18 cellular contexts compared by ENCODE assay signal in the genomic region with DNA sequence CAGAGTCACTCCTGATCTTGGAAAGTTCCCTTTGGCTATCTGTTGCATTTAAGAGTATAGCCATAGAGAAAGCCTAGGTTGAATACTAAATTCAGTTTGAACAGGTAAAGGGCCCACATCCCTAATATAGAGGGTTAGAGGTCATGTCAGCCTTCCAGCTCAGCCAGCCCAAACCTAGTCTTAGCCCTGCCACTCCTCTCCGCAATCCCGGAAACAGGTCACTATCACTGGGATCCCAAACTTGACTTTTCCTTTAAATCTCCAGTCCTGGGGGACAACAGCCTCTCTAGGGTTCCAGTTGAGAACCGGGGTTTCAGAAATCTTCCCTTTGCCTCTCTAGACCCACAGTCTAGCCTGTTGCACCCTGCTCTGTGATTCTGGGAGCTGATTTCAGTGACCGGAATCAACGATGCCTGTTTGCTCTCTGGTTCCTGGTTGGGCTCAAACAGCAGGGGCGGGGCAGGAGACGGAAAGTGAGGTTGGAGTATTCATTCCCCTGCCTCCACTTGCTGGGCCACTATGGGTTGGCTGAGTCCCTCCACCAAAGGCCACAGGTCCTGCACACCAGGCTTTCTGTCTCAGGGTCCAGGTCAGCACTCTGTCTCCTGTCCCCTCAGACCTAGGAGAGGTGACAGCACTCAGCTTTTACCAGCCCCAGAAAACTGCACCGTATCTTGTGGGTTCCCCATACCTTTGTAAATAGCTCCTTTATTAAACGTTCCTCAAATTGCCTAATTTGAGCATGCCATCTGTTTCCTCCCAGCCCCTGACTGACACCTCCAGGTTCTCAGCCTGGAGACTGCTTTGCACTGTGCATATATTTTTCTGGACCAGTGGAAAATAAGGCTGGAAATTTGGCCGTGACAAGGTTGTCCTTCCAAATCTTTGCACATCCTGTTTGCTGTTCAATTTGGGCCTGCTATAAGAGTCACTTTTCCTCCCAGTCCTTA. TPM values are rescaled to one million over a fixed set of nuclear protein-coding genes. Genes with fewer than 3 reads are reported as not detected.
DNase-seq lines count a peak whose midpoint lies in the region; ATAC-seq and TF ChIP-seq lines count a peak whose summit lies in the region.
"Had no signal": no experiment of that assay in that cellular context is flagged by ENCODE, and none has a peak within 500 bp of the region (broad histone marks: within the 10 kb centered on the region; RNA-seq: fewer than 3 reads in every experiment).

No MANE protein-coding gene starts in this region.

- H3K79me2 ChIP-seq in neural progenitor cell (ENCODE audit: low read depth) = no peaks in the 10 kb centered on the region

- no peaks in the 10 kb centered on the region for H3K36me3 ChIP-seq in BLaER1 treated with 17β-estradiol and CSF1 and Interleukin-3, amounts not matched to agents 10 nM and 100 nM
- H3K36me3 ChIP-seq in neural progenitor cell = no peaks in the 10 kb centered on the region
- H3K36me3 ChIP-seq: heart left ventricle, Peyer's patch had no signal

- no peaks in the 10 kb centered on the region for H3K27me3 ChIP-seq in BLaER1 treated with 17β-estradiol and CSF1 and Interleukin-3, amounts not matched to agents 10 nM and 100 nM
- H3K27me3 ChIP-seq in dorsolateral prefrontal cortex = no peaks in the 10 kb centered on the region
- no peaks in the 10 kb centered on the region for H3K27me3 ChIP-seq in neural progenitor cell
- H3K27me3 ChIP-seq: heart left ventricle, Peyer's patch had no signal

- intact Hi-C loops in dorsolateral prefrontal cortex (cut with DNase I) = loop anchor here (5.0 kb wide), 3 partner anchors 77 to 237 kb away; no protein-coding TSS in a partner anchor

- H3K36me3 Mint-ChIP-seq in neural progenitor cell = no peaks in the 10 kb centered on the region
- H3K36me3 Mint-ChIP-seq in activated naive CD4-positive, alpha-beta T cell treated with anti-CD3 and anti-CD28 coated beads, Interleukin-2, amount 10 ng/mL, durations not matched to agents 7 days and 5 days = no peaks in the 10 kb centered on the region
- H3K36me3 Mint-ChIP-seq: activated naive CD8-positive, alpha-beta T cell treated with anti-CD3 and anti-CD28 coated beads, Interleukin-2, amount 10 ng/mL, durations not matched to agents 7 days and 5 days had no signal

- peaks cover 0 to 8% (median 6%) of the 10 kb centered on the region in 11 experiments; a peak in 7 of 22 replicates for H3K9me3 ChIP-seq in BLaER1 treated with 17β-estradiol and CSF1 and Interleukin-3, amounts not matched to agents 10 nM and 100 nM (replicated peaks in 1 of 11)
- H3K9me3 ChIP-seq in neural progenitor cell (ENCODE audit: low read depth) = no peaks in the 10 kb centered on the region
- H3K9me3 ChIP-seq: Peyer's patch had no signal

- H3K27me3 Mint-ChIP-seq in neural progenitor cell (ENCODE audit: insufficient read depth, low read depth) = peaks cover 4% of the 10 kb centered on the region
- peaks cover 5% of the 10 kb centered on the region for H3K27me3 Mint-ChIP-seq in activated naive CD4-positive, alpha-beta T cell treated with anti-CD3 and anti-CD28 coated beads, Interleukin-2, amount 10 ng/mL, durations not matched to agents 7 days and 5 days

- CTCF ChIA-PET in activated naive CD4-positive, alpha-beta T cell treated with anti-CD3 and anti-CD28 coated beads, Interleukin-2, amount 10 ng/mL, durations not matched to agents 7 days and 5 days (lab: Charles Lee) = no interaction called here

- no peaks in the 10 kb centered on the region for H4K20me1 ChIP-seq in BLaER1 treated with 17β-estradiol and CSF1 and Interleukin-3, amounts not matched to agents 10 nM and 100 nM
- H4K20me1 ChIP-seq in neural progenitor cell (ENCODE audit: low read depth) = no peaks in the 10 kb centered on the region

- peak overlapping the region in 8 of 11 experiments; percentile 6 to 56 (median 44); a peak in 11 of 22 replicates for H3K4me2 ChIP-seq in BLaER1 treated with 17β-estradiol and CSF1 and Interleukin-3, amounts not matched to agents 10 nM and 100 nM
- H3K4me2 ChIP-seq in neural progenitor cell = no peak overlapping the region

- H3K27ac Mint-ChIP-seq in neural progenitor cell = no peak overlapping the region
- H3K27ac Mint-ChIP-seq in activated naive CD4-positive, alpha-beta T cell treated with anti-CD3 and anti-CD28 coated beads, Interleukin-2, amount 10 ng/mL, durations not matched to agents 7 days and 5 days = no peak overlapping the region
- H3K27ac Mint-ChIP-seq: activated CD4-positive, alpha-beta memory T cell treated with anti-CD3 and anti-CD28 coated beads, Interleukin-2, amount 10 ng/mL, durations not matched to agents 7 days and 5 days; activated naive CD8-positive, alpha-beta T cell treated with anti-CD3 and anti-CD28 coated beads, Interleukin-2, amount 10 ng/mL, durations not matched to agents 7 days and 5 days; activated T-cell treated with anti-CD3 and anti-CD28 coated beads, Interleukin-2, amount 50 U/mL, for 72 hours had no signal

- H3K4me3 ChIP-seq in BLaER1 treated with 17β-estradiol and CSF1 and Interleukin-3, amounts not matched to agents 10 nM and 100 nM = no peak overlapping the region
- H3K4me3 ChIP-seq in dorsolateral prefrontal cortex = no peak overlapping the region
- no peak overlapping the region for H3K4me3 ChIP-seq in neural progenitor cell
- H3K4me3 ChIP-seq: heart left ventricle, Peyer's patch had no signal

- peak; percentile 44 to 63 for DNase-seq in NOMO-1 (lab: John Stamatoyannopoulos, UW; ENCODE audit: unreplicated experiment in 2 of 2)
- DNase-seq in dorsolateral prefrontal cortex = no peak
- no peak for DNase-seq in neural progenitor cell (ENCODE audit: low spot score)
- no peak for DNase-seq in activated naive CD4-positive, alpha-beta T cell treated with anti-CD3 and anti-CD28 coated beads, Interleukin-2, amount 10 ng/mL, durations not matched to agents 7 days and 5 days
- DNase-seq in SK-N-DZ (ENCODE audit: low spot score) = no peak
- DNase-seq in stimulated activated naive CD8-positive, alpha-beta T cell treated with anti-CD3 and anti-CD28 coated beads, Interleukin-15, Interleukin-2, amounts not matched to agents 100 U/mL and 50 U/mL, for 24 hours = no peak
- DNase-seq in activated CD4-positive, alpha-beta T cell treated with anti-CD3 and anti-CD28 coated beads for 1 hour = no peak
- DNase-seq: activated CD4-positive, alpha-beta memory T cell treated with anti-CD3 and anti-CD28 coated beads, Interleukin-2, amount 10 ng/mL, durations not matched to agents 7 days and 5 days; activated naive CD8-positive, alpha-beta T cell treated with anti-CD3 and anti-CD28 coated beads, Interleukin-2, amount 10 ng/mL, durations not matched to agents 7 days and 5 days; activated T-cell treated with anti-CD3 and anti-CD28 coated beads, Interleukin-2, amount 50 U/mL, for 72 hours; effector memory CD4-positive, alpha-beta T cell; islet precursor cell; NCI-H2081 treated with DMSO at 0.1 percent for 48 hours; NCI-H526 had no signal

- no peak overlapping the region for H3K4me3 Mint-ChIP-seq in neural progenitor cell
- no peak overlapping the region for H3K4me3 Mint-ChIP-seq in activated naive CD4-positive, alpha-beta T cell treated with anti-CD3 and anti-CD28 coated beads, Interleukin-2, amount 10 ng/mL, durations not matched to agents 7 days and 5 days
- H3K4me3 Mint-ChIP-seq: activated CD4-positive, alpha-beta memory T cell treated with anti-CD3 and anti-CD28 coated beads, Interleukin-2, amount 10 ng/mL, durations not matched to agents 7 days and 5 days; activated naive CD8-positive, alpha-beta T cell treated with anti-CD3 and anti-CD28 coated beads, Interleukin-2, amount 10 ng/mL, durations not matched to agents 7 days and 5 days; activated T-cell treated with anti-CD3 and anti-CD28 coated beads, Interleukin-2, amount 50 U/mL, for 72 hours; neural crest cell had no signal

- no peak for ATAC-seq in stimulated activated naive CD8-positive, alpha-beta T cell treated with anti-CD3 and anti-CD28 coated beads, Interleukin-15, Interleukin-2, amounts not matched to agents 100 U/mL and 50 U/mL, for 24 hours
- ATAC-seq: activated T-cell treated with anti-CD3 and anti-CD28 coated beads, Interleukin-2, amount 50 U/mL, for 72 hours; heart left ventricle had no signal

- H3F3A ChIP-seq in neural progenitor cell (ENCODE audit: low read depth) = no peaks in the 10 kb centered on the region

- H3K9me3 Mint-ChIP-seq in neural progenitor cell = peaks cover 4% of the 10 kb centered on the region
- H3K9me3 Mint-ChIP-seq in activated naive CD4-positive, alpha-beta T cell treated with anti-CD3 and anti-CD28 coated beads, Interleukin-2, amount 10 ng/mL, durations not matched to agents 7 days and 5 days = no peaks in the 10 kb centered on the region
- H3K9me3 Mint-ChIP-seq: activated CD4-positive, alpha-beta memory T cell treated with anti-CD3 and anti-CD28 coated beads, Interleukin-2, amount 10 ng/mL, durations not matched to agents 7 days and 5 days; activated naive CD8-positive, alpha-beta T cell treated with anti-CD3 and anti-CD28 coated beads, Interleukin-2, amount 10 ng/mL, durations not matched to agents 7 days and 5 days; activated T-cell treated with anti-CD3 and anti-CD28 coated beads, Interleukin-2, amount 50 U/mL, for 72 hours; neural crest cell had no signal

- no peak overlapping the region; a peak in 1 of 22 replicates for H3K27ac ChIP-seq in BLaER1 treated with 17β-estradiol and CSF1 and Interleukin-3, amounts not matched to agents 10 nM and 100 nM
- H3K27ac ChIP-seq in dorsolateral prefrontal cortex = peak overlapping the region; percentile 71 to 100 (median 97)
- no peak overlapping the region for H3K27ac ChIP-seq in neural progenitor cell
- H3K27ac ChIP-seq: Peyer's patch had no signal

- H2AFZ ChIP-seq in neural progenitor cell (replicated peaks) = peak overlapping the region; percentile 70

- peaks cover 6 to 49% (median 32%) of the 10 kb centered on the region in 10 experiments; a peak in 16 of 20 replicates for H3K4me1 ChIP-seq in BLaER1 treated with 17β-estradiol and CSF1 and Interleukin-3, amounts not matched to agents 10 nM and 100 nM
- H3K4me1 ChIP-seq in neural progenitor cell = peaks cover 4% of the 10 kb centered on the region

- H3K4me1 Mint-ChIP-seq in neural progenitor cell = peaks cover 27% of the 10 kb centered on the region
- no peaks in the 10 kb centered on the region for H3K4me1 Mint-ChIP-seq in activated naive CD4-positive, alpha-beta T cell treated with anti-CD3 and anti-CD28 coated beads, Interleukin-2, amount 10 ng/mL, durations not matched to agents 7 days and 5 days
- H3K4me1 Mint-ChIP-seq: activated CD4-positive, alpha-beta memory T cell treated with anti-CD3 and anti-CD28 coated beads, Interleukin-2, amount 10 ng/mL, durations not matched to agents 7 days and 5 days had no signal

- H3K9ac ChIP-seq in BLaER1 treated with 17β-estradiol and CSF1 and Interleukin-3, amounts not matched to agents 10 nM and 100 nM = no peak overlapping the region
- H3K9ac ChIP-seq in neural progenitor cell = no peak overlapping the region

- TF ChIP-seq CTCF in dorsolateral prefrontal cortex (IDR thresholded peaks at IDR 0.05 in 54 of 56, conservative IDR thresholded peaks at IDR 0.05 in 2 of 56; ENCODE audit: low read depth in 1 of 56, partially characterized antibody in 56 of 56) (no peak), neural progenitor cell (IDR thresholded peaks at IDR 0.05) (no peak)

RNA-seq across cellular contexts. Expression of gene CPEB4, which starts 23.7 kb away (rescaled TPM):
- total RNA-seq in dorsolateral prefrontal cortex (100 to 1,000 TPM in 119 of 120 experiments, 10 to 100 TPM in 1; 95.3 to 182 (median 133) TPM), neural progenitor cell (ENCODE audit: low replicate concordance) (8.7 and 12.5 TPM in 2 replicates)
- polyA plus RNA-seq in SK-N-DZ (2014; cell fraction: cytosol; rRNA removed) = 11.3 and 13.5 TPM in 2 replicates
- polyA plus RNA-seq in SK-N-DZ (2014; cell fraction: nucleus; rRNA removed) = 6.8 and 8.3 TPM in 2 replicates

Comparison
In these comparisons a context has a peak if more than half of its experiments do, and no peak if none do; other contexts are left out.
1. H3K27ac ChIP-seq: peak in dorsolateral prefrontal cortex (59 of 59); none in BLaER1 treated with 17β-estradiol and CSF1 and Interleukin-3, amounts not matched to agents 10 nM and 100 nM (0 of 11) and neural progenitor cell (single experiment).
2. DNase-seq: peak in NOMO-1 (2 of 2); none in dorsolateral prefrontal cortex (0 of 10), neural progenitor cell (single experiment), activated naive CD4-positive, alpha-beta T cell treated with anti-CD3 and anti-CD28 coated beads, Interleukin-2, amount 10 ng/mL, durations not matched to agents 7 days and 5 days (single experiment), SK-N-DZ (single experiment), stimulated activated naive CD8-positive, alpha-beta T cell treated with anti-CD3 and anti-CD28 coated beads, Interleukin-15, Interleukin-2, amounts not matched to agents 100 U/mL and 50 U/mL, for 24 hours (single experiment) and activated CD4-positive, alpha-beta T cell treated with anti-CD3 and anti-CD28 coated beads for 1 hour (single experiment).